8 cellular contexts compared by ENCODE assay signal in genomic region chr9:93184439-93185221, GRCh38. TPM values are rescaled to one million over a fixed set of nuclear protein-coding genes. Genes with fewer than 3 reads are reported as not detected.
DNase-seq lines count a peak whose midpoint lies in the region; ATAC-seq and TF ChIP-seq lines count a peak whose summit lies in the region.

No MANE protein-coding gene starts in this region.

- no peaks in the 10 kb centered on the region for H3K36me3 ChIP-seq in muscle layer of duodenum (ENCODE audit: control insufficient read depth in 1 of 2, insufficient read depth in 2 of 2, low read length in 2 of 2)

- no peaks in the 10 kb centered on the region for H3K36me3 Mint-ChIP-seq in central memory CD8-positive, alpha-beta T cell (ENCODE audit: insufficient read depth)

- peaks cover 4% of the 10 kb centered on the region for H3K27me3 ChIP-seq in muscle layer of duodenum (ENCODE audit: low read depth, low read length)

- H3K27ac ChIP-seq in C4-2B, result peak overlapping the region; percentile 81
- no peak overlapping the region for H3K27ac ChIP-seq in muscle layer of duodenum (ENCODE audit: low read length)

- no peak overlapping the region for H3K27ac Mint-ChIP-seq in central memory CD8-positive, alpha-beta T cell (ENCODE audit: low read depth)

- no peaks in the 10 kb centered on the region for H3K9me3 ChIP-seq in muscle layer of duodenum (ENCODE audit: control insufficient read depth in 1 of 2, low read length in 2 of 2)

- no peak for TF ChIP-seq CTCF in C4-2B (conservative IDR thresholded peaks at IDR 0.05)

- peaks cover 67% of the 10 kb centered on the region for H3K27me3 Mint-ChIP-seq in central memory CD8-positive, alpha-beta T cell

- H3K4me3 ChIP-seq in Jurkat, Clone E6-1 (ENCODE audit: low read length), result peak overlapping the region; percentile 27
- peak overlapping the region; percentile 33 to 74 for H3K4me3 ChIP-seq in muscle layer of duodenum (ENCODE audit: low read depth in 1 of 2, low read length in 2 of 2)

- no peaks in the 10 kb centered on the region for H3K4me1 Mint-ChIP-seq in central memory CD8-positive, alpha-beta T cell

- peak; percentile 16 for ATAC-seq in central memory CD8-positive, alpha-beta T cell (replicated peaks; ENCODE audit: extremely low read depth, poor library complexity, severe bottlenecking)
- no peak for ATAC-seq in GM19328 (IDR thresholded peaks at IDR 0.05; ENCODE audit: unreplicated experiment)
- no peak for ATAC-seq in HG02571 (IDR thresholded peaks at IDR 0.05; ENCODE audit: unreplicated experiment)

- peak overlapping the region; percentile 65 for H3K4me3 Mint-ChIP-seq in central memory CD8-positive, alpha-beta T cell

- peaks cover 15 to 35% of the 10 kb centered on the region in 2 donors for H3K4me1 ChIP-seq in muscle layer of duodenum (ENCODE audit: control insufficient read depth in 1 of 2, insufficient read depth in 2 of 2, low read length in 2 of 2)

- no peak for DNase-seq in Jurkat, Clone E6-1 (ENCODE audit: low read depth, low spot score)
- DNase-seq in central memory CD8-positive, alpha-beta T cell (ENCODE audit: low spot score in 2 of 2), result no peak
- DNase-seq in SW 1271 (lab: John Stamatoyannopoulos, UW) (no peak), EL (no peak)

- H3K9me3 Mint-ChIP-seq in central memory CD8-positive, alpha-beta T cell, result no peaks in the 10 kb centered on the region

RNA-seq across cellular contexts. Expression of gene WNK2, which starts 0.7 kb away (rescaled TPM):
- polyA plus RNA-seq in Jurkat, Clone E6-1 (2012; ENCODE audit: insufficient read depth, insufficient read length), result 12.5 TPM

RNA-seq across cellular contexts. Expression of gene NINJ1, which starts 50.6 kb away (rescaled TPM):
- polyA plus RNA-seq in Jurkat, Clone E6-1 (2012; ENCODE audit: insufficient read depth, insufficient read length), result 28.2 TPM
